In genomic region chrX:9899640-9900075, GRCh38 we compare ENCODE assay signal across 10 cellular contexts.
A peak's percentile ranks its signal among the peaks of the same experiment; 100 is the strongest.
DNase-seq lines count a peak whose midpoint lies in the region; ATAC-seq and TF ChIP-seq lines count a peak whose summit lies in the region.
"Had no signal": no experiment of that assay in that cellular context is flagged by ENCODE, and none has a peak within 500 bp of the region (broad histone marks: within the 10 kb centered on the region; RNA-seq: fewer than 3 reads in every experiment).

No MANE protein-coding gene starts in this region.

- no peaks in the 10 kb centered on the region for H3K27me3 ChIP-seq in PC-9 (ENCODE audit: insufficient read depth, low read depth)
- H3K27me3 ChIP-seq: BE2C had no signal

- H3K4me3 ChIP-seq in fibroblast of mammary gland (ENCODE audit: control insufficient read depth, low read depth, low read length) (no peak overlapping the region), skeletal muscle cell (ENCODE audit: low read depth, low read length) (no peak overlapping the region), PC-9 (no peak overlapping the region)

- no peak for ATAC-seq in GM18868 (IDR thresholded peaks at IDR 0.05; ENCODE audit: unreplicated experiment)

- H3K9me2 ChIP-seq in PC-9 (ENCODE audit: insufficient read depth) = no peaks in the 10 kb centered on the region

- TF ChIP-seq CTCF in fibroblast of mammary gland (conservative IDR thresholded peaks at IDR 0.05; ENCODE audit: control insufficient read depth, insufficient read depth, low read depth, low read length) (no peak), PC-9 (conservative IDR thresholded peaks at IDR 0.05) (no peak)

- no peaks in the 10 kb centered on the region for H3F3A ChIP-seq in PC-9 (ENCODE audit: insufficient read depth, low read depth)

- no peaks in the 10 kb centered on the region for H4K20me1 ChIP-seq in PC-9 (ENCODE audit: insufficient read depth)

- peak; percentile 14 to 34 for DNase-seq in activated CD4-positive, alpha-beta T cell treated with anti-CD3 and anti-CD28 coated beads, Interleukin-2, amount 50 U/mL, for 48 hours
- no peak for DNase-seq in activated CD4-positive, alpha-beta T cell treated with anti-CD3 and anti-CD28 coated beads, Interleukin-2, amount 50 U/mL, for 1 hour
- DNase-seq in NCI-H510A treated with DMSO at 0.1 percent for 48 hours (lab: John Stamatoyannopoulos, UW) = peak; percentile 16
- DNase-seq in fibroblast of mammary gland (ENCODE audit: low read depth) = peak; percentile 58
- peak; percentile 62 for DNase-seq in skeletal muscle cell (ENCODE audit: low read depth)
- DNase-seq in DMS153 treated with DMSO at 0.1 percent for 48 hours (lab: John Stamatoyannopoulos, UW; ENCODE audit: unreplicated experiment) = no peak
- DNase-seq in PC-9 = no peak
- DNase-seq: BE2C, NCI-H2029 treated with DMSO at 0.1 percent for 48 hours had no signal

- CTCF ChIA-PET in PC-9 (lab: Charles Lee) = no interaction called here

- peaks cover 9% of the 10 kb centered on the region for H3K4me1 ChIP-seq in PC-9 (replicated peaks; ENCODE audit: insufficient read depth)
- H3K4me1 ChIP-seq: BE2C had no signal

- no peaks in the 10 kb centered on the region for H3K36me3 ChIP-seq in PC-9 (ENCODE audit: low read depth)
- H3K36me3 ChIP-seq: BE2C had no signal

- no peak overlapping the region for H3K4me2 ChIP-seq in PC-9

- no peaks in the 10 kb centered on the region for H3K9me3 ChIP-seq in PC-9 (ENCODE audit: insufficient read depth, low read depth)
- H3K9me3 ChIP-seq: BE2C had no signal

- intact Hi-C loops in PC-9 (cut with micrococcal nuclease; ENCODE audit: unreplicated experiment) = no loop called here

- no peaks in the 10 kb centered on the region for H3K79me2 ChIP-seq in PC-9 (ENCODE audit: low read depth)

- POLR2A ChIA-PET in PC-9 (lab: Charles Lee; ENCODE audit: unreplicated experiment) = no interaction called here

- no peak overlapping the region for H3K27ac ChIP-seq in PC-9

- no TSS peak for BruUV-seq in PC-9 (replicated peaks; lab: Mats Ljungman, UMichigan)

- H2AFZ ChIP-seq in PC-9 = no peak overlapping the region

Comparison
In these comparisons a context has a peak if more than half of its experiments do, and no peak if none do; other contexts are left out.
1. DNase-seq: peak in activated CD4-positive, alpha-beta T cell treated with anti-CD3 and anti-CD28 coated beads, Interleukin-2, amount 50 U/mL, for 48 hours (2 of 2), NCI-H510A treated with DMSO at 0.1 percent for 48 hours (single experiment), fibroblast of mammary gland (single experiment) and skeletal muscle cell (single experiment); none in activated CD4-positive, alpha-beta T cell treated with anti-CD3 and anti-CD28 coated beads, Interleukin-2, amount 50 U/mL, for 1 hour (single experiment), DMS153 treated with DMSO at 0.1 percent for 48 hours (single experiment) and PC-9 (0 of 2).